ENCODE assay signal across 1 cellular context in the genomic region with DNA sequence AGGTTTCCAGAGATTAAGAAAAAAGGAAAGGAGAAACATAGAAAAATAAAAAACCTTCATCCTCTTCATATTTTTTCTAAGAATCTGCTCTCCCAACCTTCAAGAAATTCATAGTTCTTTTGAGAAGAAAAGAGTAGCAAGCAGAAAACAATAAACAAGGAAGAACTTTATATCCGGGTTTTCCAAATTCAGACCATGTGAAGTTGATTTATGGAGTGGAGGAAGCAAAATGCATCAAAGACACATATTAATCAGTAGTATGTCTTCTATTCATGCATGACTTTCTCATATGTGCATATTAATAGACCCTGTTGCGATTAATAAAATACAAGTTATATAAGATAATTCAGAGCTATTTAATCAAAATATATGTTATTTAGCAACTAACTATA.
TF ChIP-seq lines count a peak whose summit lies in the region.

No MANE protein-coding gene starts in this region.

TF ChIP-seq in HCT116, 20 proteins besides CTCF, POLR2A, EP300 and RAD21:
- TF ChIP-seq POLR2AphosphoS5 (IDR thresholded peaks at IDR 0.05; ENCODE audit: low read depth, low read length) (no peak), TCF7L2 (IDR thresholded peaks at IDR 0.05; ENCODE audit: borderline replicate concordance, extremely low read depth, insufficient read depth, insufficient read length) (no peak), ZNF274 (IDR thresholded peaks at IDR 0.05; ENCODE audit: low read depth, low read length) (no peak), EZH2 (IDR thresholded peaks at IDR 0.05) (no peak), SIN3A (IDR thresholded peaks at IDR 0.05; ENCODE audit: low read depth) (no peak), EGR1 (IDR thresholded peaks at IDR 0.05; ENCODE audit: low read depth) (no peak), ZFX (IDR thresholded peaks at IDR 0.05) (no peak), SRF (IDR thresholded peaks at IDR 0.05; ENCODE audit: low read depth) (no peak)
- TF ChIP-seq, protein P1, sequence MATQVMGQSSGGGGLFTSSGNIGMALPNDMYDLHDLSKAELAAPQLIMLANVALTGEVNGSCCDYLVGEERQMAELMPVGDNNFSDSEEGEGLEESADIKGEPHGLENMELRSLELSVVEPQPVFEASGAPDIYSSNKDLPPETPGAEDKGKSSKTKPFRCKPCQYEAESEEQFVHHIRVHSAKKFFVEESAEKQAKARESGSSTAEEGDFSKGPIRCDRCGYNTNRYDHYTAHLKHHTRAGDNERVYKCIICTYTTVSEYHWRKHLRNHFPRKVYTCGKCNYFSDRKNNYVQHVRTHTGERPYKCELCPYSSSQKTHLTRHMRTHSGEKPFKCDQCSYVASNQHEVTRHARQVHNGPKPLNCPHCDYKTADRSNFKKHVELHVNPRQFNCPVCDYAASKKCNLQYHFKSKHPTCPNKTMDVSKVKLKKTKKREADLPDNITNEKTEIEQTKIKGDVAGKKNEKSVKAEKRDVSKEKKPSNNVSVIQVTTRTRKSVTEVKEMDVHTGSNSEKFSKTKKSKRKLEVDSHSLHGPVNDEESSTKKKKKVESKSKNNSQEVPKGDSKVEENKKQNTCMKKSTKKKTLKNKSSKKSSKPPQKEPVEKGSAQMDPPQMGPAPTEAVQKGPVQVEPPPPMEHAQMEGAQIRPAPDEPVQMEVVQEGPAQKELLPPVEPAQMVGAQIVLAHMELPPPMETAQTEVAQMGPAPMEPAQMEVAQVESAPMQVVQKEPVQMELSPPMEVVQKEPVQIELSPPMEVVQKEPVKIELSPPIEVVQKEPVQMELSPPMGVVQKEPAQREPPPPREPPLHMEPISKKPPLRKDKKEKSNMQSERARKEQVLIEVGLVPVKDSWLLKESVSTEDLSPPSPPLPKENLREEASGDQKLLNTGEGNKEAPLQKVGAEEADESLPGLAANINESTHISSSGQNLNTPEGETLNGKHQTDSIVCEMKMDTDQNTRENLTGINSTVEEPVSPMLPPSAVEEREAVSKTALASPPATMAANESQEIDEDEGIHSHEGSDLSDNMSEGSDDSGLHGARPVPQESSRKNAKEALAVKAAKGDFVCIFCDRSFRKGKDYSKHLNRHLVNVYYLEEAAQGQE (IDR thresholded peaks at IDR 0.05; ENCODE audit: low read depth): no peak
- TF ChIP-seq, protein P2, sequence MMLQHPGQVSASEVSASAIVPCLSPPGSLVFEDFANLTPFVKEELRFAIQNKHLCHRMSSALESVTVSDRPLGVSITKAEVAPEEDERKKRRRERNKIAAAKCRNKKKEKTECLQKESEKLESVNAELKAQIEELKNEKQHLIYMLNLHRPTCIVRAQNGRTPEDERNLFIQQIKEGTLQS (IDR thresholded peaks at IDR 0.05): no peak
- TF ChIP-seq, protein P3, sequence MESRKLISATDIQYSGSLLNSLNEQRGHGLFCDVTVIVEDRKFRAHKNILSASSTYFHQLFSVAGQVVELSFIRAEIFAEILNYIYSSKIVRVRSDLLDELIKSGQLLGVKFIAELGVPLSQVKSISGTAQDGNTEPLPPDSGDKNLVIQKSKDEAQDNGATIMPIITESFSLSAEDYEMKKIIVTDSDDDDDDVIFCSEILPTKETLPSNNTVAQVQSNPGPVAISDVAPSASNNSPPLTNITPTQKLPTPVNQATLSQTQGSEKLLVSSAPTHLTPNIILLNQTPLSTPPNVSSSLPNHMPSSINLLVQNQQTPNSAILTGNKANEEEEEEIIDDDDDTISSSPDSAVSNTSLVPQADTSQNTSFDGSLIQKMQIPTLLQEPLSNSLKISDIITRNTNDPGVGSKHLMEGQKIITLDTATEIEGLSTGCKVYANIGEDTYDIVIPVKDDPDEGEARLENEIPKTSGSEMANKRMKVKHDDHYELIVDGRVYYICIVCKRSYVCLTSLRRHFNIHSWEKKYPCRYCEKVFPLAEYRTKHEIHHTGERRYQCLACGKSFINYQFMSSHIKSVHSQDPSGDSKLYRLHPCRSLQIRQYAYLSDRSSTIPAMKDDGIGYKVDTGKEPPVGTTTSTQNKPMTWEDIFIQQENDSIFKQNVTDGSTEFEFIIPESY (IDR thresholded peaks at IDR 0.05; ENCODE audit: extremely low read depth, insufficient replicate concordance, low read length): no peak
TF ChIP-seq in HCT116: peak in this region for 0.
